8 cellular contexts compared by ENCODE assay signal in genomic region chr1:200150721-200151120, GRCh38.
DNase-seq lines count a peak whose midpoint lies in the region; ATAC-seq lines count a peak whose summit lies in the region.

No MANE protein-coding gene starts in this region.

- H3K9me3 Mint-ChIP-seq in activated CD4-positive, alpha-beta memory T cell treated with anti-CD3 and anti-CD28 coated beads for 36 hours = no peaks in the 10 kb centered on the region
- H3K9me3 Mint-ChIP-seq in activated CD4-positive, alpha-beta memory T cell treated with anti-CD3 and anti-CD28 coated beads, Interleukin-2, amount 10 ng/mL, durations not matched to agents 7 days and 5 days = no peaks in the 10 kb centered on the region

- no peaks in the 10 kb centered on the region for H3K36me3 Mint-ChIP-seq in activated CD4-positive, alpha-beta memory T cell treated with anti-CD3 and anti-CD28 coated beads for 36 hours
- H3K36me3 Mint-ChIP-seq in activated CD4-positive, alpha-beta memory T cell treated with anti-CD3 and anti-CD28 coated beads, Interleukin-2, amount 10 ng/mL, durations not matched to agents 7 days and 5 days (ENCODE audit: low read depth) = no peaks in the 10 kb centered on the region

- no peak overlapping the region for H3K4me3 Mint-ChIP-seq in activated CD4-positive, alpha-beta memory T cell treated with anti-CD3 and anti-CD28 coated beads for 36 hours
- no peak overlapping the region for H3K4me3 Mint-ChIP-seq in activated CD4-positive, alpha-beta memory T cell treated with anti-CD3 and anti-CD28 coated beads, Interleukin-2, amount 10 ng/mL, durations not matched to agents 7 days and 5 days

- DNase-seq in activated CD4-positive, alpha-beta memory T cell treated with anti-CD3 and anti-CD28 coated beads for 36 hours = peak; percentile 49
- DNase-seq in activated CD4-positive, alpha-beta memory T cell treated with anti-CD3 and anti-CD28 coated beads, Interleukin-2, amount 10 ng/mL, durations not matched to agents 7 days and 5 days = no peak
- peak; percentile 92 for DNase-seq in RPMI7951 (ENCODE audit: low read depth)
- peak; percentile 95 for DNase-seq in islet precursor cell
- DNase-seq in NCI-H510A treated with DMSO at 0.1 percent for 48 hours (lab: John Stamatoyannopoulos, UW) = no peak
- DNase-seq in DMS 273 (lab: John Stamatoyannopoulos, UW; ENCODE audit: unreplicated experiment) = no peak

- H3K4me1 Mint-ChIP-seq in activated CD4-positive, alpha-beta memory T cell treated with anti-CD3 and anti-CD28 coated beads for 36 hours (ENCODE audit: low read depth) = peaks cover 42% of the 10 kb centered on the region
- peaks cover 42% of the 10 kb centered on the region for H3K4me1 Mint-ChIP-seq in activated CD4-positive, alpha-beta memory T cell treated with anti-CD3 and anti-CD28 coated beads, Interleukin-2, amount 10 ng/mL, durations not matched to agents 7 days and 5 days

- intact Hi-C loops in activated CD4-positive, alpha-beta memory T cell treated with anti-CD3 and anti-CD28 coated beads for 36 hours (cut with micrococcal nuclease) = loop anchor here (1.0 to 5.0 kb wide), 7 partner anchors 152 to 924 kb away; partner anchors contain the start of gene ZNF281

- CTCF ChIA-PET in activated CD4-positive, alpha-beta memory T cell treated with anti-CD3 and anti-CD28 coated beads for 36 hours (lab: Charles Lee) = interaction anchor here (1.0 kb wide), 1 partner anchor 12 kb away, joined by 3 read pairs; no protein-coding TSS in a partner anchor
- CTCF ChIA-PET in activated CD4-positive, alpha-beta memory T cell treated with anti-CD3 and anti-CD28 coated beads, Interleukin-2, amount 10 ng/mL, durations not matched to agents 7 days and 5 days (lab: Charles Lee) = no interaction called here

- H3K27me3 Mint-ChIP-seq in activated CD4-positive, alpha-beta memory T cell treated with anti-CD3 and anti-CD28 coated beads for 36 hours = no peaks in the 10 kb centered on the region
- no peaks in the 10 kb centered on the region for H3K27me3 Mint-ChIP-seq in activated CD4-positive, alpha-beta memory T cell treated with anti-CD3 and anti-CD28 coated beads, Interleukin-2, amount 10 ng/mL, durations not matched to agents 7 days and 5 days

- ATAC-seq in HG02981 (IDR thresholded peaks at IDR 0.05; ENCODE audit: unreplicated experiment) (peak; percentile 35), GM21360 (IDR thresholded peaks at IDR 0.05; ENCODE audit: unreplicated experiment) (no peak)

- peak overlapping the region; percentile 10 for H3K27ac Mint-ChIP-seq in activated CD4-positive, alpha-beta memory T cell treated with anti-CD3 and anti-CD28 coated beads for 36 hours
- no peak overlapping the region for H3K27ac Mint-ChIP-seq in activated CD4-positive, alpha-beta memory T cell treated with anti-CD3 and anti-CD28 coated beads, Interleukin-2, amount 10 ng/mL, durations not matched to agents 7 days and 5 days

- POLR2A ChIA-PET in activated CD4-positive, alpha-beta memory T cell treated with anti-CD3 and anti-CD28 coated beads for 36 hours (lab: Charles Lee) = no interaction called here
- POLR2A ChIA-PET in activated CD4-positive, alpha-beta memory T cell treated with anti-CD3 and anti-CD28 coated beads, Interleukin-2, amount 10 ng/mL, durations not matched to agents 7 days and 5 days (lab: Charles Lee) = no interaction called here

Comparison
In these comparisons a context has a peak if more than half of its experiments do, and no peak if none do; other contexts are left out.
1. DNase-seq: peak in activated CD4-positive, alpha-beta memory T cell treated with anti-CD3 and anti-CD28 coated beads for 36 hours (single experiment), RPMI7951 (single experiment) and islet precursor cell (single experiment); none in activated CD4-positive, alpha-beta memory T cell treated with anti-CD3 and anti-CD28 coated beads, Interleukin-2, amount 10 ng/mL, durations not matched to agents 7 days and 5 days (single experiment), NCI-H510A treated with DMSO at 0.1 percent for 48 hours (single experiment) and DMS 273 (single experiment).